ENCODE assay signal across 19 cellular contexts in the genomic region with DNA sequence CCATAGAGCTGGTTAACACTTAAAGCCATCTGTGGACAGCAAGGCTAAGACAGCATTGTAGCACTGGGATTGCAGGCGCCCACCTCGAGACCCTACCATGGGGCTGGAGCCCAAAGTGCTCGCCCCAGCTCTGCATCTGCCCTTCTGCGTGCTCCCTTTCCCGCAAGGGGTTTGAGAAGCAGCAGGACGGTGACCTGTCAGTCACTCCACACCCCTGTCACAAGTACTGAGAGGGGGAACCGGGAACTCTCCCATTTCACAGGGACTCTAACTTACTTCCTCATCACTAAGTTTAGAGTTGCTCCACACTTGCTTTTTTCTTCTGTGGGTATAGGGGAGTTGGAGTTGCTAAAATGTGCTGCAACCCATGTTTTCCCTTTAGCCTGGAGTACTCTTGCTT.
A peak's percentile ranks its signal among the peaks of the same experiment; 100 is the strongest.
DNase-seq lines count a peak whose midpoint lies in the region; ATAC-seq and TF ChIP-seq lines count a peak whose summit lies in the region.
"Had no signal": no experiment of that assay in that cellular context is flagged by ENCODE, and none has a peak within 500 bp of the region (broad histone marks: within the 10 kb centered on the region; RNA-seq: fewer than 3 reads in every experiment).

No MANE protein-coding gene starts in this region.

- H3K4me3 ChIP-seq in mesendoderm (ENCODE audit: low read length) = no peak overlapping the region
- H3K4me3 ChIP-seq: SK-N-MC had no signal

- no peak overlapping the region for H3K4me3 Mint-ChIP-seq in stimulated activated naive CD8-positive, alpha-beta T cell treated with anti-CD3 and anti-CD28 coated beads, Interleukin-15, amount 100 ng/mL, for 72 hours
- H3K4me3 Mint-ChIP-seq in type B pancreatic cell = no peak overlapping the region
- H3K4me3 Mint-ChIP-seq: CD14-positive monocyte had no signal

- no peak overlapping the region for H3K27ac ChIP-seq in mesendoderm (ENCODE audit: low read depth, low read length)
- H3K27ac ChIP-seq: SK-N-MC had no signal

- peak; percentile 31 for ATAC-seq in stimulated activated naive CD8-positive, alpha-beta T cell treated with anti-CD3 and anti-CD28 coated beads, Interleukin-15, amount 100 ng/mL, for 72 hours
- no peak for ATAC-seq in stimulated activated naive CD8-positive, alpha-beta T cell treated with anti-CD3 and anti-CD28 coated beads, Interleukin-15, Interleukin-2, amounts not matched to agents 100 U/mL and 50 U/mL, for 24 hours
- ATAC-seq in HG03108 (IDR thresholded peaks at IDR 0.05; ENCODE audit: unreplicated experiment) = no peak

- H2BK120ac ChIP-seq in mesendoderm (ENCODE audit: low read depth, low read length) = no peak overlapping the region

- no peaks in the 10 kb centered on the region for H3K4me1 Mint-ChIP-seq in stimulated activated naive CD8-positive, alpha-beta T cell treated with anti-CD3 and anti-CD28 coated beads, Interleukin-15, amount 100 ng/mL, for 72 hours
- peaks cover 46% of the 10 kb centered on the region for H3K4me1 Mint-ChIP-seq in type B pancreatic cell (ENCODE audit: unreplicated experiment)
- H3K4me1 Mint-ChIP-seq: CD14-positive monocyte had no signal

- no peak overlapping the region for H4K8ac ChIP-seq in mesendoderm (ENCODE audit: low read depth, low read length)

- H3K4me1 ChIP-seq in mesendoderm (ENCODE audit: control insufficient read depth, low read depth, low read length) = peaks cover 4% of the 10 kb centered on the region

- H3K36me3 ChIP-seq in mesendoderm (ENCODE audit: control insufficient read depth, insufficient read depth, low read length) = no peaks in the 10 kb centered on the region

- peaks cover 42% of the 10 kb centered on the region for H3K27me3 Mint-ChIP-seq in stimulated activated naive CD8-positive, alpha-beta T cell treated with anti-CD3 and anti-CD28 coated beads, Interleukin-15, amount 100 ng/mL, for 72 hours
- H3K27me3 Mint-ChIP-seq in type B pancreatic cell = no peaks in the 10 kb centered on the region

- H2BK5ac ChIP-seq in mesendoderm (ENCODE audit: low read length) = no peak overlapping the region

- no peaks in the 10 kb centered on the region for H3K9me3 Mint-ChIP-seq in stimulated activated naive CD8-positive, alpha-beta T cell treated with anti-CD3 and anti-CD28 coated beads, Interleukin-15, amount 100 ng/mL, for 72 hours
- H3K9me3 Mint-ChIP-seq in type B pancreatic cell = peaks cover 9% of the 10 kb centered on the region

- H2BK15ac ChIP-seq in mesendoderm (replicated peaks; ENCODE audit: low read depth) = no peak overlapping the region

- no peaks in the 10 kb centered on the region for H3K79me1 ChIP-seq in mesendoderm (ENCODE audit: low read length)

- no peak overlapping the region for H3K23ac ChIP-seq in mesendoderm (ENCODE audit: low read length)

- no peak overlapping the region for H3K4ac ChIP-seq in mesendoderm (ENCODE audit: low read depth, low read length)

- no peak for TF ChIP-seq CTCF in type B pancreatic cell (conservative IDR thresholded peaks at IDR 0.05)

- no peak overlapping the region for H3K27ac Mint-ChIP-seq in stimulated activated naive CD8-positive, alpha-beta T cell treated with anti-CD3 and anti-CD28 coated beads, Interleukin-15, amount 100 ng/mL, for 72 hours
- no peak overlapping the region for H3K27ac Mint-ChIP-seq in type B pancreatic cell

- H3K9ac ChIP-seq in mesendoderm (ENCODE audit: low read length) = no peak overlapping the region

- H3K79me2 ChIP-seq in mesendoderm (ENCODE audit: control insufficient read depth, insufficient read depth, low read length) = peaks cover 2% of the 10 kb centered on the region

- H3K56ac ChIP-seq in mesendoderm (ENCODE audit: low read length) = no peak overlapping the region

- no peak for DNase-seq in stimulated activated naive CD8-positive, alpha-beta T cell treated with anti-CD3 and anti-CD28 coated beads, Interleukin-15, amount 100 ng/mL, for 72 hours
- DNase-seq in stimulated activated naive CD8-positive, alpha-beta T cell treated with anti-CD3 and anti-CD28 coated beads, Interleukin-15, Interleukin-2, amounts not matched to agents 100 U/mL and 50 U/mL, for 24 hours = no peak
- peak; percentile 7 for DNase-seq in SKM-1 (lab: John Stamatoyannopoulos, UW; ENCODE audit: unreplicated experiment)
- no peak for DNase-seq in mesendoderm
- DNase-seq in type B pancreatic cell (ENCODE audit: extremely low spot score, unreplicated experiment) = no peak
- no peak for DNase-seq in midbrain (lab: John Stamatoyannopoulos, UW)
- DNase-seq: AML-193, Kasumi-1, NCI-H1105, NCI-H146, NCI-H2029, NCI-H2227 treated with DMSO at 0.1 percent for 48 hours, NCI-H510A, NCI-H748 treated with DMSO at 0.1 percent for 48 hours, OCI-M1, Right ventricle myocardium superior had no signal

- no peak overlapping the region for H3K4me2 ChIP-seq in mesendoderm (ENCODE audit: low read length)

- H4K5ac ChIP-seq in mesendoderm (ENCODE audit: low read length) = no peak overlapping the region

- H3K36me3 Mint-ChIP-seq in type B pancreatic cell = no peaks in the 10 kb centered on the region
- H3K36me3 Mint-ChIP-seq: CD14-positive monocyte had no signal

- H3K18ac ChIP-seq in mesendoderm (ENCODE audit: low read length) = peak overlapping the region; percentile 15

- H3K27me3 ChIP-seq in mesendoderm (ENCODE audit: insufficient read depth, low read length, poor library complexity) = no peaks in the 10 kb centered on the region

- no CpG with 5 or more reads among the region's 7 CpGs for WGBS in mesendoderm (ENCODE audit: extremely low coverage, insufficient coverage, low lambda C conversion rate)

- no peak overlapping the region for H2AK5ac ChIP-seq in mesendoderm (ENCODE audit: low read length)
